In the genomic region with DNA sequence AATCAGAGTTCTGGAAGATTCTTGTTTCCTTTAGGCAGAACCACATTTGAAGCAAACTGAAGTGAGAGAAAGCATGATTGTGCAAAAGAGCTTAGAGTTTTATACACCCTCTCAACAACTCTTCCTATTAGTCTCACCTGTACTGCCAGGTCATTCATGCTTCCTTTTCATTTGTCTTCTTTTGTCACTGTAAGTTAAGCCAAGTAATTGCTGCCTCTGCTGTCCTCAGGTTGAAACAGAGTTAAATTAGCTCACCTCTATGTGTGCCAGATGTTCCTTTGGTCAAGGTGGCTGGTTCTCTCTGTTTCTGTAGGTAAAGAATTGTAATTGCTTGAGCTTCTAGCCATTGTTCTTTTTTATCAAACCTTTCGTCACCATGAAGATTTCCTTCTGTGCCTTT, we compare ENCODE assay signal across 23 cellular contexts. TPM values are rescaled to one million over a fixed set of nuclear protein-coding genes. Genes with fewer than 3 reads are reported as not detected.
"Had no signal": no experiment of that assay in that cellular context is flagged by ENCODE, and none has a peak within 500 bp of the region (broad histone marks: within the 10 kb centered on the region; RNA-seq: fewer than 3 reads in every experiment).

No MANE protein-coding gene starts in this region.

- H3K9me3 Mint-ChIP-seq: natural killer cell treated with Interleukin-12 subunit alpha and Interleukin-12 subunit beta and Interleukin-15 and Interleukin-18, amount 100 ng/mL, for 72 hours; neural progenitor cell; stimulated activated naive B cell treated with anti-CD40 and anti-IgM and Interleukin-4, amounts not matched to agents 10 μg/mL and 1 μg/mL and 100 μg/mL, for 72 hours; stimulated activated naive CD8-positive, alpha-beta T cell treated with anti-CD3 and anti-CD28 coated beads, Interleukin-15, amount 100 ng/mL, for 72 hours had no signal

- H3K9me3 ChIP-seq: heart left ventricle, ovary, right atrium auricular region, sigmoid colon, testis, tibial nerve, upper lobe of right lung, vagina had no signal

- H2AFZ ChIP-seq: neural progenitor cell had no signal

- H3K27me3 Mint-ChIP-seq: stimulated activated naive CD8-positive, alpha-beta T cell treated with anti-CD3 and anti-CD28 coated beads, Interleukin-15, amount 100 ng/mL, for 72 hours had no signal

- H3K27me3 ChIP-seq: heart left ventricle, neural progenitor cell, ovary, right atrium auricular region, sigmoid colon, testis, tibial nerve, upper lobe of right lung, vagina had no signal

- H3K36me3 ChIP-seq: heart left ventricle, neural progenitor cell, ovary, right atrium auricular region, sigmoid colon, tibial nerve, upper lobe of right lung, vagina had no signal

- DNase-seq: dermis blood vessel endothelial cell; heart left ventricle; hippocampal formation; kidney glomerular epithelial cell; mammary epithelial cell; nucleus accumbens; ovary; sigmoid colon; stimulated activated CD4-positive, alpha-beta T cell treated with anti-CD3 and anti-CD28 coated beads, Interleukin-2, amount 100 ng/mL, for 24 hours; stimulated activated CD4-positive, alpha-beta T cell treated with anti-CD3 and anti-CD28 coated beads, Interleukin-4, amount 100 ng/mL, for 4 hours; stimulated activated naive B cell treated with anti-CD40 and anti-IgM and Interleukin-4, amounts not matched to agents 10 μg/mL and 1 μg/mL and 100 μg/mL, for 72 hours; stimulated activated naive CD8-positive, alpha-beta T cell treated with anti-CD3 and anti-CD28 coated beads, Interleukin-15, amount 100 ng/mL, for 72 hours; testis; upper lobe of right lung had no signal

- H3K4me1 ChIP-seq: heart left ventricle, right atrium auricular region, sigmoid colon, testis, tibial nerve, upper lobe of right lung, vagina had no signal

- H3K27ac Mint-ChIP-seq: mesothelial cell of epicardium; natural killer cell treated with Interleukin-12 subunit alpha and Interleukin-12 subunit beta and Interleukin-15 and Interleukin-18, amount 100 ng/mL, for 72 hours; neural progenitor cell; stimulated activated naive B cell treated with anti-CD40 and anti-IgM and Interleukin-4, amounts not matched to agents 10 μg/mL and 1 μg/mL and 100 μg/mL, for 72 hours; stimulated activated naive CD8-positive, alpha-beta T cell treated with anti-CD3 and anti-CD28 coated beads, Interleukin-15, amount 100 ng/mL, for 72 hours had no signal

- H3K4me3 ChIP-seq: heart left ventricle, neural progenitor cell, ovary, right atrium auricular region, sigmoid colon, skin epidermis, testis, tibial nerve, upper lobe of right lung, vagina had no signal

- H3K4me1 Mint-ChIP-seq: neural progenitor cell; stimulated activated naive B cell treated with anti-CD40 and anti-IgM and Interleukin-4, amounts not matched to agents 10 μg/mL and 1 μg/mL and 100 μg/mL, for 72 hours; stimulated activated naive CD8-positive, alpha-beta T cell treated with anti-CD3 and anti-CD28 coated beads, Interleukin-15, amount 100 ng/mL, for 72 hours had no signal

- H3K9ac ChIP-seq: neural progenitor cell had no signal

- H3K4me3 Mint-ChIP-seq: mesothelial cell of epicardium; natural killer cell treated with Interleukin-12 subunit alpha and Interleukin-12 subunit beta and Interleukin-15 and Interleukin-18, amount 100 ng/mL, for 72 hours; neural progenitor cell; stimulated activated naive B cell treated with anti-CD40 and anti-IgM and Interleukin-4, amounts not matched to agents 10 μg/mL and 1 μg/mL and 100 μg/mL, for 72 hours; stimulated activated naive CD8-positive, alpha-beta T cell treated with anti-CD3 and anti-CD28 coated beads, Interleukin-15, amount 100 ng/mL, for 72 hours had no signal

- H3K4me2 ChIP-seq: neural progenitor cell had no signal

- H3K36me3 Mint-ChIP-seq: mesothelial cell of epicardium; natural killer cell treated with Interleukin-12 subunit alpha and Interleukin-12 subunit beta and Interleukin-15 and Interleukin-18, amount 100 ng/mL, for 72 hours; neural progenitor cell; stimulated activated naive B cell treated with anti-CD40 and anti-IgM and Interleukin-4, amounts not matched to agents 10 μg/mL and 1 μg/mL and 100 μg/mL, for 72 hours had no signal

- H3K27ac ChIP-seq: heart left ventricle, neural progenitor cell, ovary, right atrium auricular region, sigmoid colon, skin epidermis, testis, tibial nerve, upper lobe of right lung, vagina had no signal

- FAIRE-seq: frontal cortex had no signal

RNA-seq across cellular contexts. Expression of a gene that starts 41.1 kb away (rescaled TPM):
- total RNA-seq: glomerular endothelial cell had no signal
